In genomic region chr4:44558206-44558605, GRCh38 we compare ENCODE assay signal across 25 cellular contexts.
"Had no signal": no experiment of that assay in that cellular context is flagged by ENCODE, and none has a peak within 500 bp of the region (broad histone marks: within the 10 kb centered on the region; RNA-seq: fewer than 3 reads in every experiment).

No MANE protein-coding gene starts in this region.

- DNase-seq: dermis blood vessel endothelial cell; effector memory CD4-positive, alpha-beta T cell; heart left ventricle; kidney; left colon; left ventricle myocardium superior; lower lobe of right lung; natural killer cell; pancreas; right lobe of liver; small intestine; stimulated activated CD4-positive, alpha-beta T cell treated with anti-CD3 and anti-CD28 coated beads, Interleukin-12 subunit alpha, Interleukin-12 subunit beta, amount 100 ng/mL, for 4 hours; stimulated activated CD4-positive, alpha-beta T cell treated with anti-CD3 and anti-CD28 coated beads, Interleukin-1b, Interleukin-23, amount 100 ng/mL, for 48 hours; stimulated activated CD4-positive, alpha-beta T cell treated with anti-CD3 and anti-CD28 coated beads, Interleukin-4, amount 100 ng/mL, for 1 hour; stimulated activated CD8-positive, alpha-beta memory T cell treated with anti-CD3 and anti-CD28 coated beads, Interleukin-4, amount 100 ng/mL, for 48 hours; stimulated activated naive CD4-positive, alpha-beta T cell; stimulated activated naive CD8-positive, alpha-beta T cell treated with anti-CD3 and anti-CD28 coated beads, Interleukin-15, amount 100 ng/mL, for 72 hours; transverse colon; upper lobe of right lung had no signal

- H3K27ac ChIP-seq: coronary artery, esophagus muscularis mucosa, heart left ventricle, hepatocyte, lower lobe of right lung, neutrophil, pancreas, right lobe of liver, suprapubic skin, transverse colon, upper lobe of right lung, vagina had no signal

- H3K4me3 ChIP-seq: coronary artery, esophagus muscularis mucosa, heart left ventricle, hepatocyte, lower lobe of right lung, pancreas, right lobe of liver, suprapubic skin, transverse colon, upper lobe of right lung, vagina had no signal

- H3K27me3 ChIP-seq: esophagus muscularis mucosa, heart left ventricle, hepatocyte, neutrophil, pancreas, right lobe of liver, suprapubic skin, transverse colon, upper lobe of right lung, vagina had no signal

- H2AFZ ChIP-seq: hepatocyte had no signal

- H3K9me3 ChIP-seq: esophagus muscularis mucosa, lower lobe of right lung, neutrophil, pancreas, right lobe of liver, suprapubic skin, transverse colon, upper lobe of right lung, vagina had no signal

- H3K36me3 ChIP-seq: esophagus muscularis mucosa, heart left ventricle, lower lobe of right lung, neutrophil, pancreas, right lobe of liver, suprapubic skin, transverse colon, upper lobe of right lung, vagina had no signal

- ATAC-seq: heart left ventricle; left colon; left ventricle myocardium superior; lower lobe of right lung; natural killer cell; pancreas; right lobe of liver; stimulated activated naive CD8-positive, alpha-beta T cell treated with anti-CD3 and anti-CD28 coated beads, Interleukin-15, amount 100 ng/mL, for 72 hours; upper lobe of right lung had no signal

- H3K4me2 ChIP-seq: hepatocyte had no signal

- H3K79me2 ChIP-seq: hepatocyte had no signal
